Comparison of ENCODE assay signal across 8 cellular contexts in the genomic region with DNA sequence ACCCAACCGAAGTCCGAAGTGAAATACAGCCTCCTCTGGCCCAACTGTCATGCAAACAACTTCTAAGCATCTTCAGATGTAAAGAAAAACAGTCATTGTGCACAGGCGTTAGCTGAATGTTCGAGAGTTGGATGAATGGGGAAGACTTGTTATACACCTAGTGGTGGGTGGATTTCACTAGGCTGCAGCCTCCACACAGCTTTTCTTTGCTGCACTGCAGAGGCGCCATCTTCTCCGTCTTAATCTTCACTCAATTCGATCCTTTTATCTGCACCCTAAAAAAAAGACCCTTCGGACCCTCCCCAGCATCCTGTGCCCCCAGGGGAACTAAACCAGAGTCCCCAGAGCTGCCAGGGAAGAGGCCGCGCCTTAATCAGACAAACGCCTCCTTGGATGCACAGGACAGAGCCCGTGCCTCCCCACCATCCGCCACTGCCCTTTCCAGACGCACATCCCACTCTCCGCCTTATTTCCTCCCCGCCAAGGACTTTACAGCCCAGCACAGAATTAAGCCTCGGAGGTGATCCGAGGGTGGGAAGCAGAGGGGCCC. TPM values are rescaled to one million over a fixed set of nuclear protein-coding genes. Genes with fewer than 3 reads are reported as not detected.
DNase-seq lines count a peak whose midpoint lies in the region; ATAC-seq, FAIRE-seq and TF ChIP-seq lines count a peak whose summit lies in the region.

No MANE protein-coding gene starts in this region.

- peak overlapping the region; percentile 88 to 99 (median 96) for H3K4me3 Mint-ChIP-seq in CD4-positive, alpha-beta memory T cell
- peak overlapping the region; percentile 92 for H3K4me3 Mint-ChIP-seq in activated naive CD8-positive, alpha-beta T cell

- H3K36me3 ChIP-seq in CD4-positive, alpha-beta memory T cell (ENCODE audit: insufficient read depth, low read length), result no peaks in the 10 kb centered on the region
- H3K36me3 ChIP-seq in HUES6 (ENCODE audit: control insufficient read depth, insufficient read depth, low read length) (peaks cover 4% of the 10 kb centered on the region; the same call in 1 of the 2 replicates), osteoblast (ENCODE audit: insufficient read depth, low read length) (no peaks in the 10 kb centered on the region)

- peaks cover 10% of the 10 kb centered on the region for H3K4me1 ChIP-seq in CD4-positive, alpha-beta memory T cell (ENCODE audit: insufficient read depth, low read length)
- H3K4me1 ChIP-seq in HUES6 (ENCODE audit: control insufficient read depth, insufficient read depth, low read length) (peaks cover 40% of the 10 kb centered on the region), osteoblast (ENCODE audit: insufficient read depth, low read length) (peaks cover 21% of the 10 kb centered on the region)

- peaks cover 11 to 32% (median 15%) of the 10 kb centered on the region in 4 donors for H3K4me1 Mint-ChIP-seq in CD4-positive, alpha-beta memory T cell
- H3K4me1 Mint-ChIP-seq in activated naive CD8-positive, alpha-beta T cell (ENCODE audit: low read depth), result peaks cover 18% of the 10 kb centered on the region

- peak; percentile 48 to 61 (median 55) for DNase-seq in CD4-positive, alpha-beta memory T cell
- DNase-seq in head of caudate nucleus (peak in 41 of 42 donors; percentile 39 to 87 (median 67)), osteoblast (ENCODE audit: insufficient read length, low spot score, missing footprints) (peak; percentile 96), urothelium cell line (ENCODE audit: low spot score) (peak; percentile 70)

- peak overlapping the region; percentile 99 for H3K4me2 ChIP-seq in osteoblast (ENCODE audit: insufficient read depth, low read length)

- no peaks in the 10 kb centered on the region for H3K27me3 ChIP-seq in CD4-positive, alpha-beta memory T cell (ENCODE audit: insufficient read depth, low read length)
- peaks cover 5% of the 10 kb centered on the region; the same call in 1 of the 2 replicates for H3K27me3 ChIP-seq in HUES6 (ENCODE audit: control insufficient read depth, insufficient read depth, low read length)
- peaks cover 7% of the 10 kb centered on the region for H3K27me3 ChIP-seq in osteoblast (ENCODE audit: insufficient read depth, low read length)

- FAIRE-seq in urothelium cell line (lab: Jason Lieb, UNC), result no peak

- peaks cover 0 to 9% of the 10 kb centered on the region in 2 donors for H3K36me3 Mint-ChIP-seq in CD4-positive, alpha-beta memory T cell
- H3K36me3 Mint-ChIP-seq in activated naive CD8-positive, alpha-beta T cell, result peaks cover 2% of the 10 kb centered on the region

- POLR2A ChIA-PET in CD4-positive, alpha-beta memory T cell (lab: Charles Lee; ENCODE audit: partially characterized antibody), result interaction anchor here (0.7 to 2.5 kb wide), 7 partner anchors 12 to 561 kb away, joined by 3 to 9 read pairs (median 5); a partner anchor contains a TSS

- no peaks in the 10 kb centered on the region for H3K9me3 ChIP-seq in CD4-positive, alpha-beta memory T cell (ENCODE audit: control insufficient read depth in 1 of 2, low read length in 2 of 2)
- no peaks in the 10 kb centered on the region for H3K9me3 ChIP-seq in HUES6 (ENCODE audit: control insufficient read depth, insufficient read depth, low read depth, low read length)
- H3K9me3 ChIP-seq in osteoblast (ENCODE audit: low read depth, low read length), result no peaks in the 10 kb centered on the region

- H4K20me1 ChIP-seq in osteoblast (ENCODE audit: insufficient read depth, low read length), result peaks cover 9% of the 10 kb centered on the region

- intact Hi-C loops in CD4-positive, alpha-beta memory T cell (cut with micrococcal nuclease), result no loop called here
- intact Hi-C loops in head of caudate nucleus (cut with DNase I), result loop anchor here (5.0 to 10.0 kb wide), 2 partner anchors 54 to 287 kb away; no protein-coding TSS in a partner anchor

- peak; percentile 45 for TF ChIP-seq CTCF in osteoblast (IDR thresholded peaks at IDR 0.05; ENCODE audit: extremely low read depth, low read depth, low read length)

- H3K79me2 ChIP-seq in osteoblast (ENCODE audit: insufficient read depth, low read length), result peaks cover 63% of the 10 kb centered on the region

- peak overlapping the region; percentile 72 to 80 for H3K4me3 ChIP-seq in CD4-positive, alpha-beta memory T cell (ENCODE audit: low read length in 2 of 2)
- H3K4me3 ChIP-seq in HUES6 (ENCODE audit: low read depth, low read length) (peak overlapping the region; percentile 92), osteoblast (ENCODE audit: insufficient read depth, low read length) (peak overlapping the region; percentile 96)

- H3K9ac ChIP-seq in HUES6 (ENCODE audit: low read length), result peak overlapping the region; percentile 93

- H2AFZ ChIP-seq in osteoblast (ENCODE audit: low read length), result peak overlapping the region; percentile 88

- peak; percentile 61 for ATAC-seq in GM21367 (IDR thresholded peaks at IDR 0.05; ENCODE audit: unreplicated experiment)

- H3K27ac Mint-ChIP-seq in CD4-positive, alpha-beta memory T cell, result peak overlapping the region; percentile 55 to 96 (median 84)
- peak overlapping the region; percentile 34 for H3K27ac Mint-ChIP-seq in activated naive CD8-positive, alpha-beta T cell

- H3K9me3 Mint-ChIP-seq in CD4-positive, alpha-beta memory T cell, result no peaks in the 10 kb centered on the region
- H3K9me3 Mint-ChIP-seq in activated naive CD8-positive, alpha-beta T cell (ENCODE audit: low read depth), result no peaks in the 10 kb centered on the region

- peak overlapping the region; percentile 32 for H3K27ac ChIP-seq in CD4-positive, alpha-beta memory T cell (ENCODE audit: low read depth, low read length)
- H3K27ac ChIP-seq in HUES6 (ENCODE audit: low read depth, low read length), result peak overlapping the region; percentile 84
- peak overlapping the region; percentile 71 for H3K27ac ChIP-seq in osteoblast (ENCODE audit: low read depth, low read length)

- CTCF ChIA-PET in CD4-positive, alpha-beta memory T cell (lab: Charles Lee; ENCODE audit: partially characterized antibody), result interaction anchor here (0.8 to 4.9 kb wide), 12 partner anchors 9 to 561 kb away, joined by 3 to 44 read pairs (median 4); no protein-coding TSS in a partner anchor

- H3K27me3 Mint-ChIP-seq in CD4-positive, alpha-beta memory T cell, result peaks cover 1 to 6% of the 10 kb centered on the region in 2 donors
- peaks cover 2% of the 10 kb centered on the region for H3K27me3 Mint-ChIP-seq in activated naive CD8-positive, alpha-beta T cell

TF ChIP-seq in PFSK-1, 5 proteins besides CTCF, POLR2A, EP300 and RAD21:
- TF ChIP-seq SIN3A (IDR thresholded peaks at IDR 0.05; ENCODE audit: borderline replicate concordance, insufficient read depth, low read length) (peak; percentile 88; the same call in 1 of the 2 replicates), POLR2AphosphoS5 (IDR thresholded peaks at IDR 0.05; ENCODE audit: low read depth, low read length) (peak; percentile 47; the same call in 1 of the 2 replicates), FOXP2 (optimal IDR thresholded peaks at IDR 0.05; ENCODE audit: borderline replicate concordance, extremely low read depth, extremely low read length, insufficient read depth) (no peak), TAF1 (IDR thresholded peaks at IDR 0.05; ENCODE audit: borderline replicate concordance, insufficient read depth, low read length) (peak; percentile 40; the same call in 1 of the 2 replicates)
- TF ChIP-seq, protein P1, sequence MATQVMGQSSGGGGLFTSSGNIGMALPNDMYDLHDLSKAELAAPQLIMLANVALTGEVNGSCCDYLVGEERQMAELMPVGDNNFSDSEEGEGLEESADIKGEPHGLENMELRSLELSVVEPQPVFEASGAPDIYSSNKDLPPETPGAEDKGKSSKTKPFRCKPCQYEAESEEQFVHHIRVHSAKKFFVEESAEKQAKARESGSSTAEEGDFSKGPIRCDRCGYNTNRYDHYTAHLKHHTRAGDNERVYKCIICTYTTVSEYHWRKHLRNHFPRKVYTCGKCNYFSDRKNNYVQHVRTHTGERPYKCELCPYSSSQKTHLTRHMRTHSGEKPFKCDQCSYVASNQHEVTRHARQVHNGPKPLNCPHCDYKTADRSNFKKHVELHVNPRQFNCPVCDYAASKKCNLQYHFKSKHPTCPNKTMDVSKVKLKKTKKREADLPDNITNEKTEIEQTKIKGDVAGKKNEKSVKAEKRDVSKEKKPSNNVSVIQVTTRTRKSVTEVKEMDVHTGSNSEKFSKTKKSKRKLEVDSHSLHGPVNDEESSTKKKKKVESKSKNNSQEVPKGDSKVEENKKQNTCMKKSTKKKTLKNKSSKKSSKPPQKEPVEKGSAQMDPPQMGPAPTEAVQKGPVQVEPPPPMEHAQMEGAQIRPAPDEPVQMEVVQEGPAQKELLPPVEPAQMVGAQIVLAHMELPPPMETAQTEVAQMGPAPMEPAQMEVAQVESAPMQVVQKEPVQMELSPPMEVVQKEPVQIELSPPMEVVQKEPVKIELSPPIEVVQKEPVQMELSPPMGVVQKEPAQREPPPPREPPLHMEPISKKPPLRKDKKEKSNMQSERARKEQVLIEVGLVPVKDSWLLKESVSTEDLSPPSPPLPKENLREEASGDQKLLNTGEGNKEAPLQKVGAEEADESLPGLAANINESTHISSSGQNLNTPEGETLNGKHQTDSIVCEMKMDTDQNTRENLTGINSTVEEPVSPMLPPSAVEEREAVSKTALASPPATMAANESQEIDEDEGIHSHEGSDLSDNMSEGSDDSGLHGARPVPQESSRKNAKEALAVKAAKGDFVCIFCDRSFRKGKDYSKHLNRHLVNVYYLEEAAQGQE (IDR thresholded peaks at IDR 0.05; ENCODE audit: insufficient read depth in 1 of 2, low read depth in 2 of 2, low read length in 2 of 2), result 0 out of 4 replicates have a peak, but pooled peaks of 1 of the 2 experiments have one; percentile 34

RNA-seq across cellular contexts. Expression of a gene that starts 1.4 kb away (rescaled TPM):
- total RNA-seq in CD4-positive, alpha-beta memory T cell, result 10 to 100 TPM; 53.3 to 57.9 TPM
- polyA plus RNA-seq in CD4-positive, alpha-beta memory T cell, result 10 to 100 TPM in 1 of 2 donors, 1 to 10 TPM in 1; 4.9 to 15.1 TPM
- polyA plus RNA-seq in PFSK-1 (2012; ENCODE audit: insufficient read length, low read depth), result 1,412 TPM
- total RNA-seq in osteoblast, result 344 and 373 TPM in 2 replicates

Comparison
In these comparisons a context has a peak if more than half of its experiments do, and no peak if none do; other contexts are left out.
1. Peak in every context shown above with its lines: DNase-seq, ATAC-seq, H3K4me3 ChIP-seq and H3K27ac ChIP-seq.
2. H3K27ac ChIP-seq: peak in every context shown above with its lines; median percentile 84 in HUES6; 71 in osteoblast; 32 in CD4-positive, alpha-beta memory T cell.